Comparison of ENCODE assay signal across 8 cellular contexts in genomic region chr12:104201238-104202001, GRCh38. TPM values are rescaled to one million over a fixed set of nuclear protein-coding genes. Genes with fewer than 3 reads are reported as not detected.
DNase-seq lines count a peak whose midpoint lies in the region; ATAC-seq and TF ChIP-seq lines count a peak whose summit lies in the region.

No MANE protein-coding gene starts in this region.

- H3K4me1 Mint-ChIP-seq in activated CD4-positive, alpha-beta T cell treated with anti-CD3 and anti-CD28 coated beads, Interleukin-2, amount 10 ng/mL, durations not matched to agents 24 days and 14 days = peaks cover 2% of the 10 kb centered on the region
- H3K4me1 Mint-ChIP-seq in memory B cell = peaks cover 2% of the 10 kb centered on the region

- no peak for TF ChIP-seq EP300 in suprapubic skin (IDR thresholded peaks at IDR 0.05)

- no peak overlapping the region for H3K27ac ChIP-seq in effector memory CD4-positive, alpha-beta T cell (ENCODE audit: insufficient read depth, low read length, poor library complexity, severe bottlenecking)
- no peak overlapping the region for H3K27ac ChIP-seq in suprapubic skin

- H3K4me3 ChIP-seq in BE2C (ENCODE audit: low read depth, low read length) = no peak overlapping the region
- H3K4me3 ChIP-seq in effector memory CD4-positive, alpha-beta T cell (ENCODE audit: insufficient read depth, low read depth, low read length, poor library complexity, severe bottlenecking) = no peak overlapping the region
- no peak overlapping the region for H3K4me3 ChIP-seq in suprapubic skin

- H3K27ac Mint-ChIP-seq in activated CD4-positive, alpha-beta T cell treated with anti-CD3 and anti-CD28 coated beads, Interleukin-2, amount 10 ng/mL, durations not matched to agents 24 days and 14 days = no peak overlapping the region
- H3K27ac Mint-ChIP-seq in memory B cell = no peak overlapping the region

- ATAC-seq in GM21723 (IDR thresholded peaks at IDR 0.05; ENCODE audit: unreplicated experiment) = peak; percentile 51
- ATAC-seq in memory B cell (ENCODE audit: low read depth) = peak; percentile 77
- ATAC-seq in HG03378 (IDR thresholded peaks at IDR 0.05; ENCODE audit: unreplicated experiment) = no peak

- WGBS in suprapubic skin = 39% methylated on average over 3 of the region's 3 CpGs

- H3K4me3 Mint-ChIP-seq in activated CD4-positive, alpha-beta T cell treated with anti-CD3 and anti-CD28 coated beads, Interleukin-2, amount 10 ng/mL, durations not matched to agents 24 days and 14 days = no peak overlapping the region
- H3K4me3 Mint-ChIP-seq in memory B cell = no peak overlapping the region

- TF ChIP-seq CTCF in BE2C (IDR thresholded peaks at IDR 0.05; ENCODE audit: low read depth, low read length) = peak; percentile 97
- TF ChIP-seq CTCF in suprapubic skin (IDR thresholded peaks at IDR 0.05) = peak; percentile 68 to 74

- intact Hi-C loops in activated CD4-positive, alpha-beta T cell treated with anti-CD3 and anti-CD28 coated beads, Interleukin-2, amount 10 ng/mL, durations not matched to agents 24 days and 14 days (cut with micrococcal nuclease) = loop anchor here (1.0 to 10.0 kb wide), 5 partner anchors 86 to 903 kb away; partner anchors contain the start of gene WASHC4

- H3K36me3 ChIP-seq in BE2C = no peaks in the 10 kb centered on the region
- H3K36me3 ChIP-seq in effector memory CD4-positive, alpha-beta T cell (ENCODE audit: control insufficient read depth, insufficient read depth, low read length) = no peaks in the 10 kb centered on the region
- H3K36me3 ChIP-seq in suprapubic skin = no peaks in the 10 kb centered on the region

- no peaks in the 10 kb centered on the region for H3K9me3 ChIP-seq in BE2C
- H3K9me3 ChIP-seq in effector memory CD4-positive, alpha-beta T cell (ENCODE audit: control insufficient read depth, low read length) = no peaks in the 10 kb centered on the region
- no peaks in the 10 kb centered on the region for H3K9me3 ChIP-seq in suprapubic skin

- H3K27me3 ChIP-seq in BE2C (no peaks in the 10 kb centered on the region), suprapubic skin (no peaks in the 10 kb centered on the region)
- H3K27me3 ChIP-seq in effector memory CD4-positive, alpha-beta T cell (replicated peaks; ENCODE audit: control insufficient read depth, insufficient read depth, low read length, poor library complexity, severe bottlenecking) = no peaks in the 10 kb centered on the region

- H3K4me1 ChIP-seq in BE2C = no peaks in the 10 kb centered on the region
- H3K4me1 ChIP-seq in effector memory CD4-positive, alpha-beta T cell (ENCODE audit: control insufficient read depth, insufficient read depth, low read length, poor library complexity, severe bottlenecking) = peaks cover 3% of the 10 kb centered on the region
- H3K4me1 ChIP-seq in suprapubic skin = peaks cover 4% of the 10 kb centered on the region

- H3K27me3 Mint-ChIP-seq in activated CD4-positive, alpha-beta T cell treated with anti-CD3 and anti-CD28 coated beads, Interleukin-2, amount 10 ng/mL, durations not matched to agents 24 days and 14 days = peaks cover 18% of the 10 kb centered on the region
- peaks cover 10% of the 10 kb centered on the region for H3K27me3 Mint-ChIP-seq in memory B cell

- no peak for TF ChIP-seq POLR2A in suprapubic skin (IDR thresholded peaks at IDR 0.05)

- H3K9me3 Mint-ChIP-seq in activated CD4-positive, alpha-beta T cell treated with anti-CD3 and anti-CD28 coated beads, Interleukin-2, amount 10 ng/mL, durations not matched to agents 24 days and 14 days = peaks cover 4% of the 10 kb centered on the region
- peaks cover 3% of the 10 kb centered on the region for H3K9me3 Mint-ChIP-seq in memory B cell

- DNase-seq in BE2C (peak; percentile 37), NCI-H460 (ENCODE audit: extremely low read depth, low read depth) (peak; percentile 72), memory B cell (ENCODE audit: low spot score in 2 of 2) (peak; percentile 48 to 52), suprapubic skin (ENCODE audit: low spot score in 2 of 2) (no peak)
- DNase-seq in activated CD4-positive, alpha-beta T cell treated with anti-CD3 and anti-CD28 coated beads, Interleukin-2, amount 10 ng/mL, durations not matched to agents 24 days and 14 days = peak; percentile 85
- peak; percentile 4 to 26 (median 25) for DNase-seq in effector memory CD4-positive, alpha-beta T cell

- H3K36me3 Mint-ChIP-seq in activated CD4-positive, alpha-beta T cell treated with anti-CD3 and anti-CD28 coated beads, Interleukin-2, amount 10 ng/mL, durations not matched to agents 24 days and 14 days (ENCODE audit: low read depth) = no peaks in the 10 kb centered on the region
- H3K36me3 Mint-ChIP-seq in memory B cell = peaks cover 8% of the 10 kb centered on the region

RNA-seq across cellular contexts. Expression of gene TXNRD1, which starts 14.2 kb away (rescaled TPM):
- polyA plus RNA-seq in BE2C (2012; ENCODE audit: insufficient read depth, insufficient read length, low read depth) = 83.6 TPM
- total RNA-seq in NCI-H460 (2014; rRNA removed; shearing (Covaris generic)) = 1,614 and 1,733 TPM in 2 replicates
- 745 and 1,100 TPM in 2 replicates for polyA plus RNA-seq in NCI-H460 (2014; cell fraction: nucleus; rRNA removed)
- 99.6 and 99.7 TPM in 2 replicates for total RNA-seq in activated CD4-positive, alpha-beta T cell treated with anti-CD3 and anti-CD28 coated beads, Interleukin-2, amount 10 ng/mL, durations not matched to agents 24 days and 14 days
- total RNA-seq in suprapubic skin = 10 to 100 TPM; 33.1 to 52.1 (median 39.4) TPM

Comparison
In these comparisons a context has a peak if more than half of its experiments do, and no peak if none do; other contexts are left out.
1. DNase-seq: peak in BE2C (single experiment), NCI-H460 (single experiment), activated CD4-positive, alpha-beta T cell treated with anti-CD3 and anti-CD28 coated beads, Interleukin-2, amount 10 ng/mL, durations not matched to agents 24 days and 14 days (single experiment), effector memory CD4-positive, alpha-beta T cell (3 of 3) and memory B cell (2 of 2); none in suprapubic skin (0 of 2).
2. RNA of gene TXNRD1, which starts 14.2 kb away (total RNA-seq): 1,614 to 1,733 TPM in NCI-H460; 99.6 to 99.7 TPM in activated CD4-positive, alpha-beta T cell treated with anti-CD3 and anti-CD28 coated beads, Interleukin-2, amount 10 ng/mL, durations not matched to agents 24 days and 14 days and 33.1 to 52.1 TPM in suprapubic skin; every median in the first group is over 10 times any median in the second.